1 cellular context compared by ENCODE assay signal in genomic region chr22:41240377-41241132, GRCh38.
TF ChIP-seq lines count a peak whose summit lies in the region.

Gene CHADL, minus strand, starts transcription at chr22:41240931. Its CDS starts 50 bp downstream, at chr22:41240881.

TF ChIP-seq in HepG2, 621 proteins besides CTCF, POLR2A, EP300 and RAD21 (continued from another document and continues in another):
- TF ChIP-seq LRRFIP1 (CRISPR knock-in tag; conservative IDR thresholded peaks at IDR 0.05) (no peak), CREB3 (CRISPR knock-in tag; IDR thresholded peaks at IDR 0.05) (no peak), UBTF (CRISPR knock-in tag; IDR thresholded peaks at IDR 0.05) (peak; percentile 95), YEATS4 (CRISPR knock-in tag; IDR thresholded peaks at IDR 0.05; ENCODE audit: borderline replicate concordance) (no peak), ZNF230 (CRISPR knock-in tag; IDR thresholded peaks at IDR 0.05) (0 out of 2 replicates have a peak, but pooled peaks have one; percentile 16), KDM2A (CRISPR knock-in tag; IDR thresholded peaks at IDR 0.05; ENCODE audit: borderline replicate concordance, low read depth) (peak; percentile 52; the same call in 1 of the 2 replicates), ERF (CRISPR knock-in tag; IDR thresholded peaks at IDR 0.05) (peak; percentile 30; the same call in 1 of the 2 replicates), TFDP2 (CRISPR knock-in tag; IDR thresholded peaks at IDR 0.05) (0 out of 2 replicates have a peak, but pooled peaks have one; percentile 39), FOXO1 (CRISPR knock-in tag; IDR thresholded peaks at IDR 0.05) (0 out of 2 replicates have a peak, but pooled peaks have one; percentile 31), GATAD1 (CRISPR knock-in tag; IDR thresholded peaks at IDR 0.05) (no peak), ZNF235 (CRISPR knock-in tag; IDR thresholded peaks at IDR 0.05; ENCODE audit: borderline replicate concordance) (0 out of 2 replicates have a peak, but pooled peaks have one; percentile 42), ZNF546 (CRISPR knock-in tag; conservative IDR thresholded peaks at IDR 0.05) (0 out of 2 replicates have a peak, but pooled peaks have one; percentile 33), TIGD3 (CRISPR knock-in tag; IDR thresholded peaks at IDR 0.05; ENCODE audit: borderline replicate concordance) (no peak), ZNF816 (CRISPR knock-in tag; IDR thresholded peaks at IDR 0.05; ENCODE audit: borderline replicate concordance) (no peak), GATA4 (IDR thresholded peaks at IDR 0.05; ENCODE audit: borderline replicate concordance, low read depth) (no peak), ZNF607 (CRISPR knock-in tag; IDR thresholded peaks at IDR 0.05; ENCODE audit: borderline replicate concordance) (0 out of 2 replicates have a peak, but pooled peaks have one; percentile 47), CBX5 (CRISPR knock-in tag; IDR thresholded peaks at IDR 0.05; ENCODE audit: borderline replicate concordance) (0 out of 2 replicates have a peak, but pooled peaks have one; percentile 37), MTERF4 (CRISPR knock-in tag; IDR thresholded peaks at IDR 0.05) (no peak), HNF4A (CRISPR knock-in tag; IDR thresholded peaks at IDR 0.05) (no peak), CENPBD1 (CRISPR knock-in tag; IDR thresholded peaks at IDR 0.05; ENCODE audit: borderline replicate concordance, low read depth) (no peak), EZH2 (conservative IDR thresholded peaks at IDR 0.05; ENCODE audit: low read depth, low read length) (no peak), ZNF543 (CRISPR knock-in tag; IDR thresholded peaks at IDR 0.05) (0 out of 2 replicates have a peak, but pooled peaks have one; percentile 47), MED1 (CRISPR knock-in tag; IDR thresholded peaks at IDR 0.05) (0 out of 2 replicates have a peak, but pooled peaks have one; percentile 8), ARHGAP35 (CRISPR knock-in tag; IDR thresholded peaks at IDR 0.05; ENCODE audit: borderline replicate concordance) (no peak), ZNF121 (CRISPR knock-in tag; IDR thresholded peaks at IDR 0.05) (no peak), POLR2AphosphoS2 (IDR thresholded peaks at IDR 0.05; ENCODE audit: low read depth, low read length) (no peak), ZUFSP (CRISPR knock-in tag; IDR thresholded peaks at IDR 0.05; ENCODE audit: borderline replicate concordance) (no peak), MAFG (CRISPR knock-in tag; IDR thresholded peaks at IDR 0.05) (no peak), ZC3H13 (CRISPR knock-in tag; IDR thresholded peaks at IDR 0.05) (no peak), ZNF343 (CRISPR knock-in tag; IDR thresholded peaks at IDR 0.05) (0 out of 2 replicates have a peak, but pooled peaks have one; percentile 49), ZNF292 (CRISPR knock-in tag; IDR thresholded peaks at IDR 0.05; ENCODE audit: borderline replicate concordance, low read depth) (peak; percentile 51; the same call in 1 of the 2 replicates), TFE3 (CRISPR knock-in tag; IDR thresholded peaks at IDR 0.05) (0 out of 2 replicates have a peak, but pooled peaks have one; percentile 36), DPF2 (CRISPR knock-in tag; IDR thresholded peaks at IDR 0.05; ENCODE audit: borderline replicate concordance, low read depth) (no peak), ZNF687 (CRISPR knock-in tag; IDR thresholded peaks at IDR 0.05) (peak; percentile 85), ZNF678 (CRISPR knock-in tag; IDR thresholded peaks at IDR 0.05) (0 out of 2 replicates have a peak, but pooled peaks have one; percentile 46), TFDP1 (CRISPR knock-in tag; IDR thresholded peaks at IDR 0.05; ENCODE audit: borderline replicate concordance) (peak; percentile 52; the same call in 1 of the 2 replicates), ZNF296 (CRISPR knock-in tag; conservative IDR thresholded peaks at IDR 0.05) (no peak), SALL2 (CRISPR knock-in tag; IDR thresholded peaks at IDR 0.05) (0 out of 2 replicates have a peak, but pooled peaks have one; percentile 47), MXD3 (CRISPR knock-in tag; IDR thresholded peaks at IDR 0.05) (0 out of 2 replicates have a peak, but pooled peaks have one; percentile 26), SAP130 (CRISPR knock-in tag; IDR thresholded peaks at IDR 0.05; ENCODE audit: low read depth) (peak; percentile 61), DR1 (CRISPR knock-in tag; IDR thresholded peaks at IDR 0.05) (no peak)
